In genomic region chr9:105244996-105245719, GRCh38 we compare ENCODE assay signal across 1 cellular context.
TF ChIP-seq lines count a peak whose summit lies in the region.

No MANE protein-coding gene starts in this region.

TF ChIP-seq in GM12878, 131 proteins besides CTCF, POLR2A, EP300 and RAD21 (continued from another document):
- no peak for TF ChIP-seq ZNF592 (IDR thresholded peaks at IDR 0.05)
- TF ChIP-seq RUNX3 (IDR thresholded peaks at IDR 0.05; ENCODE audit: low read length), result peak; percentile 29; the same call in 1 of the 2 replicates
- peak; percentile 25 to 60; a peak in 2 of 4 replicates for TF ChIP-seq IKZF2 (IDR thresholded peaks at IDR 0.05)
- TF ChIP-seq RELA (IDR thresholded peaks at IDR 0.05; ENCODE audit: borderline replicate concordance, partially characterized antibody), result peak; percentile 67
- TF ChIP-seq SMC3 (IDR thresholded peaks at IDR 0.05; ENCODE audit: borderline replicate concordance, low read length), result peak; percentile 3; the same call in 1 of the 2 replicates
- TF ChIP-seq SMAD5 (IDR thresholded peaks at IDR 0.05; ENCODE audit: low read depth), result no peak
- TF ChIP-seq DPF2 (IDR thresholded peaks at IDR 0.05), result no peak; the same call in 1 of the 2 replicates
- 0 out of 2 replicates have a peak, but pooled peaks have one; percentile 37 for TF ChIP-seq HDGF (IDR thresholded peaks at IDR 0.05)
- TF ChIP-seq TCF12 (IDR thresholded peaks at IDR 0.05; ENCODE audit: low read depth, low read length), result 0 out of 2 replicates have a peak, but pooled peaks have one; percentile 3
- 0 out of 2 replicates have a peak, but pooled peaks have one; percentile 34 for TF ChIP-seq SMARCA5 (IDR thresholded peaks at IDR 0.05)
- TF ChIP-seq PAX5 (IDR thresholded peaks at IDR 0.05; ENCODE audit: borderline replicate concordance, low read depth, low read length), result 0 out of 2 replicates have a peak, but pooled peaks have one; percentile 23
- TF ChIP-seq IKZF1 (conservative IDR thresholded peaks at IDR 0.05), result peak; percentile 40; the same call in 1 of the 2 replicates
- TF ChIP-seq POLR2AphosphoS5 (IDR thresholded peaks at IDR 0.05; ENCODE audit: low read length), result peak; percentile 34; the same call in 1 of the 2 replicates
- peak; percentile 45 for TF ChIP-seq NR2F1 (conservative IDR thresholded peaks at IDR 0.05)
- peak; percentile 53 for TF ChIP-seq RELB (IDR thresholded peaks at IDR 0.05; ENCODE audit: low read depth)
- no peak for TF ChIP-seq STAT1 (conservative IDR thresholded peaks at IDR 0.05)
